In genomic region chr7:73991522-73992103, GRCh38 we compare ENCODE assay signal across 20 cellular contexts. TPM values are rescaled to one million over a fixed set of nuclear protein-coding genes. Genes with fewer than 3 reads are reported as not detected.
DNase-seq lines count a peak whose midpoint lies in the region; ATAC-seq and TF ChIP-seq lines count a peak whose summit lies in the region.
"Had no signal": no experiment of that assay in that cellular context is flagged by ENCODE, and none has a peak within 500 bp of the region (broad histone marks: within the 10 kb centered on the region; RNA-seq: fewer than 3 reads in every experiment).

No MANE protein-coding gene starts in this region.

- H3K4me3 ChIP-seq in left ventricle myocardium inferior (no peak overlapping the region), esophagus muscularis mucosa (no peak overlapping the region)
- H3K4me3 ChIP-seq: heart left ventricle had no signal

- ATAC-seq in left ventricle myocardium superior: no peak
- ATAC-seq in sciatic nerve: peak; percentile 12
- ATAC-seq: natural killer cell treated with Interleukin-12 subunit alpha and Interleukin-12 subunit beta and Interleukin-15 and Interleukin-18, amount 100 ng/mL, for 72 hours; stimulated activated naive CD8-positive, alpha-beta T cell treated with anti-CD3 and anti-CD28 coated beads, Interleukin-15, Interleukin-2, amounts not matched to agents 100 U/mL and 50 U/mL, for 24 hours had no signal

- DNase-seq in left ventricle myocardium inferior: no peak
- no peak for DNase-seq in left ventricle myocardium superior
- no peak for DNase-seq in esophagus muscularis mucosa (ENCODE audit: extremely low spot score)
- DNase-seq in sciatic nerve (ENCODE audit: low spot score): no peak
- DNase-seq in ureter (ENCODE audit: low spot score): no peak
- no peak for DNase-seq in amniotic stem cell (lab: John Stamatoyannopoulos, UW)
- DNase-seq in NCI-H345 treated with DMSO at 0.1 percent for 48 hours (lab: John Stamatoyannopoulos, UW; ENCODE audit: unreplicated experiment): no peak
- no peak for DNase-seq in NCI-H2171 (lab: John Stamatoyannopoulos, UW)
- DNase-seq: activated CD4-positive, CD25-positive, alpha-beta regulatory T cell; caudate nucleus; CD4-positive, CD25-positive, alpha-beta regulatory T cell; effector CD4-positive, alpha-beta T cell; Kasumi-1; NCI-H1417; NCI-H748 treated with DMSO at 0.1 percent for 48 hours; stimulated activated naive CD8-positive, alpha-beta T cell treated with anti-CD3 and anti-CD28 coated beads, Interleukin-15, Interleukin-2, amounts not matched to agents 100 U/mL and 50 U/mL, for 24 hours had no signal

- H3K4me1 ChIP-seq in left ventricle myocardium inferior: peaks cover 21% of the 10 kb centered on the region
- H3K4me1 ChIP-seq in esophagus muscularis mucosa: peaks cover 6 to 72% (median 55%) of the 10 kb centered on the region in 4 donors

- 99% methylated on average over 4 of the region's 7 CpGs for WGBS in esophagus muscularis mucosa

- H3K9me3 ChIP-seq in left ventricle myocardium inferior (replicated peaks) (peaks cover 23% of the 10 kb centered on the region), esophagus muscularis mucosa (peaks cover 0 to 11% (median 4%) of the 10 kb centered on the region in 4 donors)

- no peak for TF ChIP-seq CTCF in left ventricle myocardium inferior (IDR thresholded peaks at IDR 0.05; ENCODE audit: borderline replicate concordance)
- TF ChIP-seq CTCF in esophagus muscularis mucosa (IDR thresholded peaks at IDR 0.05): no peak

- no peaks in the 10 kb centered on the region for H3K36me3 ChIP-seq in left ventricle myocardium inferior
- no peaks in the 10 kb centered on the region for H3K36me3 ChIP-seq in esophagus muscularis mucosa
- H3K36me3 ChIP-seq: heart left ventricle had no signal

- no peak for TF ChIP-seq EP300 in esophagus muscularis mucosa (IDR thresholded peaks at IDR 0.05)

- H3K27ac ChIP-seq in left ventricle myocardium inferior (replicated peaks) (peak overlapping the region; percentile 38), esophagus muscularis mucosa (replicated peaks in 1 of 4) (peak overlapping the region; percentile 82 to 88 (median 85))

- TF ChIP-seq POLR2A in esophagus muscularis mucosa (IDR thresholded peaks at IDR 0.05; ENCODE audit: low read depth): no peak

- intact Hi-C loops in left ventricle myocardium inferior (cut with micrococcal nuclease): no loop called here
- intact Hi-C loops in left ventricle myocardium superior (cut with micrococcal nuclease): no loop called here
- intact Hi-C loops in esophagus muscularis mucosa (cut with DNase I): no loop called here
- intact Hi-C loops in sciatic nerve (cut with DNase I): no loop called here

- H3K27me3 ChIP-seq in left ventricle myocardium inferior (ENCODE audit: low read depth) (peaks cover 2% of the 10 kb centered on the region), esophagus muscularis mucosa (no peaks in the 10 kb centered on the region)
- H3K27me3 ChIP-seq: heart left ventricle had no signal

RNA-seq across cellular contexts. Expression of gene ELN, which starts 36.4 kb away (rescaled TPM):
- total RNA-seq in left ventricle myocardium inferior (51.6 TPM), left ventricle myocardium superior (29.0 TPM), esophagus muscularis mucosa (100 to 1,000 TPM; 337 to 646 (median 447) TPM), sciatic nerve (62.8 TPM), ureter (31.9 TPM)
- total RNA-seq: activated T-helper 1 cell treated with anti-CD3 and anti-CD28 coated beads, Interleukin-12 subunit alpha, Interleukin-12 subunit beta, Interleukin-2, Interleukin-4 antibody, amounts not matched to agents 30 ng/mL and 10 ng/mL and 1 ng/mL, durations not matched to agents 14 hours and 24 hours and 36 hours; SK-MEL-5 had no signal
